8 cellular contexts compared by ENCODE assay signal in genomic region chr1:25544819-25545218, GRCh38. TPM values are rescaled to one million over a fixed set of nuclear protein-coding genes. Genes with fewer than 3 reads are reported as not detected.
A peak's percentile ranks its signal among the peaks of the same experiment; 100 is the strongest.
DNase-seq lines count a peak whose midpoint lies in the region; ATAC-seq lines count a peak whose summit lies in the region.

No MANE protein-coding gene starts in this region.

- H3K4me1 ChIP-seq in adipocyte (ENCODE audit: control insufficient read depth, insufficient read depth, low read length) (peaks cover 17% of the 10 kb centered on the region), skeletal muscle tissue (ENCODE audit: control insufficient read depth in 3 of 3, insufficient read depth in 3 of 3, low read length in 3 of 3) (peaks cover 36 to 45% (median 43%) of the 10 kb centered on the region in 3 donors)

- no peaks in the 10 kb centered on the region for H3K9me3 Mint-ChIP-seq in T-helper 1 cell treated with Interleukin-12 subunit alpha and Interleukin-12 subunit beta and Interleukin-4 antibody, amounts not matched to agents 30 μg/mL and 1 μg/mL, for 36 hours

- H3K9me3 ChIP-seq in adipocyte (ENCODE audit: control insufficient read depth, low read length) (no peaks in the 10 kb centered on the region), skeletal muscle tissue (ENCODE audit: control insufficient read depth in 3 of 3, low read length in 3 of 3) (no peaks in the 10 kb centered on the region)

- DNase-seq in T-helper 1 cell (no peak), adipocyte (ENCODE audit: low read depth) (no peak), hepatic stellate cell (ENCODE audit: low spot score) (peak; percentile 63), SKM-1 (lab: John Stamatoyannopoulos, UW; ENCODE audit: unreplicated experiment) (no peak)
- no peak for DNase-seq in stimulated activated CD4-positive, alpha-beta T cell treated with anti-CD3 and anti-CD28 coated beads, Interleukin-4, amount 100 ng/mL, for 4 hours

- peak overlapping the region; percentile 31 for H3K27ac Mint-ChIP-seq in T-helper 1 cell treated with Interleukin-12 subunit alpha and Interleukin-12 subunit beta and Interleukin-4 antibody, amounts not matched to agents 30 μg/mL and 1 μg/mL, for 36 hours

- peak overlapping the region; percentile 75 for H3K27ac ChIP-seq in skeletal muscle tissue (ENCODE audit: low read depth, low read length)

- H3K36me3 Mint-ChIP-seq in T-helper 1 cell treated with Interleukin-12 subunit alpha and Interleukin-12 subunit beta and Interleukin-4 antibody, amounts not matched to agents 30 μg/mL and 1 μg/mL, for 36 hours (ENCODE audit: low read depth) = peaks cover 12% of the 10 kb centered on the region

- H3K4me3 Mint-ChIP-seq in T-helper 1 cell treated with Interleukin-12 subunit alpha and Interleukin-12 subunit beta and Interleukin-4 antibody, amounts not matched to agents 30 μg/mL and 1 μg/mL, for 36 hours = peak overlapping the region; percentile 72

- H3K27me3 Mint-ChIP-seq in T-helper 1 cell treated with Interleukin-12 subunit alpha and Interleukin-12 subunit beta and Interleukin-4 antibody, amounts not matched to agents 30 μg/mL and 1 μg/mL, for 36 hours (ENCODE audit: low read depth) = peaks cover 30% of the 10 kb centered on the region

- H3K4me3 ChIP-seq in adipocyte (ENCODE audit: low read length) (peak overlapping the region; percentile 86), skeletal muscle tissue (ENCODE audit: low read length in 3 of 3) (peak overlapping the region; percentile 72 to 84 (median 77))

- H3K4me1 Mint-ChIP-seq in T-helper 1 cell treated with Interleukin-12 subunit alpha and Interleukin-12 subunit beta and Interleukin-4 antibody, amounts not matched to agents 30 μg/mL and 1 μg/mL, for 36 hours (ENCODE audit: low read depth) = peaks cover 22% of the 10 kb centered on the region

- H3K36me3 ChIP-seq in adipocyte (ENCODE audit: control insufficient read depth, insufficient read depth, low read length, severe bottlenecking) (no peaks in the 10 kb centered on the region), skeletal muscle tissue (ENCODE audit: control insufficient read depth in 3 of 3, insufficient read depth in 3 of 3, low read length in 3 of 3) (peaks cover 0 to 2% (median 0%) of the 10 kb centered on the region in 3 donors)

- H3K9ac ChIP-seq in adipocyte (ENCODE audit: low read length) (peak overlapping the region; percentile 86), skeletal muscle tissue (ENCODE audit: low read depth in 1 of 3, low read length in 3 of 3) (peak overlapping the region; percentile 82 to 91 (median 88))

- ATAC-seq in HG02870 (IDR thresholded peaks at IDR 0.05; ENCODE audit: unreplicated experiment) = no peak

- no peaks in the 10 kb centered on the region for H3K27me3 ChIP-seq in adipocyte (replicated peaks; ENCODE audit: control insufficient read depth, insufficient read depth, low read length)
- H3K27me3 ChIP-seq in skeletal muscle tissue (ENCODE audit: control insufficient read depth in 3 of 3, insufficient read depth in 3 of 3, low read length in 3 of 3) = no peaks in the 10 kb centered on the region

RNA-seq across cellular contexts. Expression of gene LDLRAP1, which starts 1.4 kb away (rescaled TPM):
- 4.7 TPM for total RNA-seq in skeletal muscle tissue
